ENCODE assay signal across 23 cellular contexts in genomic region chr16:89018605-89019158, GRCh38. TPM values are rescaled to one million over a fixed set of nuclear protein-coding genes. Genes with fewer than 3 reads are reported as not detected.
DNase-seq lines count a peak whose midpoint lies in the region; ATAC-seq, FAIRE-seq and TF ChIP-seq lines count a peak whose summit lies in the region.
"Had no signal": no experiment of that assay in that cellular context is flagged by ENCODE, and none has a peak within 500 bp of the region (broad histone marks: within the 10 kb centered on the region; RNA-seq: fewer than 3 reads in every experiment).

No MANE protein-coding gene starts in this region.

- in situ Hi-C loops in K562 (cut with MboI) = no loop called here

- H3K27ac Mint-ChIP-seq in HFFc6 = no peak overlapping the region
- no peak overlapping the region for H3K27ac Mint-ChIP-seq in CD4-positive, alpha-beta T cell
- H3K27ac Mint-ChIP-seq: effector memory CD8-positive, alpha-beta T cell; stimulated activated naive CD8-positive, alpha-beta T cell treated with anti-CD3 and anti-CD28 coated beads, Interleukin-15, amount 100 ng/mL, for 72 hours had no signal

- no peaks in the 10 kb centered on the region for H3K36me3 Mint-ChIP-seq in HFFc6 (ENCODE audit: low read depth)
- H3K36me3 Mint-ChIP-seq in CD4-positive, alpha-beta T cell (ENCODE audit: low read depth) = no peaks in the 10 kb centered on the region

- no peak for FAIRE-seq in K562 (lab: Jason Lieb, UNC)
- FAIRE-seq: pancreas had no signal

- TF ChIP-seq CTCF in HFFc6 (IDR thresholded peaks at IDR 0.05) (no peak), K562 (IDR thresholded peaks at IDR 0.05 in 2 of 3, conservative IDR thresholded peaks at IDR 0.05 in 1 of 3; ENCODE audit: insufficient read depth in 2 of 3, low read depth in 1 of 3, low read length in 3 of 3) (no peak)
- no peak for TF ChIP-seq CTCF in CD4-positive, alpha-beta T cell (IDR thresholded peaks at IDR 0.05)

- TF ChIP-seq POLR2A in K562 (conservative IDR thresholded peaks at IDR 0.05) = no peak

- H4K20me1 ChIP-seq in K562 (replicated peaks; ENCODE audit: control insufficient read depth, insufficient read depth, low read length) = no peaks in the 10 kb centered on the region; the same call in 1 of the 2 replicates

- peak overlapping the region; percentile 58; the same call in 1 of the 2 replicates for H3K4me3 Mint-ChIP-seq in HFFc6
- no peak overlapping the region for H3K4me3 Mint-ChIP-seq in CD4-positive, alpha-beta T cell
- H3K4me3 Mint-ChIP-seq: activated T-cell treated with anti-CD3 and anti-CD28 coated beads, Interleukin-2, amount 50 U/mL, for 4 hours; effector memory CD8-positive, alpha-beta T cell; stimulated activated naive CD8-positive, alpha-beta T cell treated with anti-CD3 and anti-CD28 coated beads, Interleukin-15, amount 100 ng/mL, for 72 hours had no signal

- no peaks in the 10 kb centered on the region; the same call in none of the 2 replicates for H3K9me3 Mint-ChIP-seq in HFFc6
- H3K9me3 Mint-ChIP-seq in CD4-positive, alpha-beta T cell = no peaks in the 10 kb centered on the region
- H3K9me3 Mint-ChIP-seq: activated T-cell treated with anti-CD3 and anti-CD28 coated beads, Interleukin-2, amount 50 U/mL, for 4 hours; effector memory CD8-positive, alpha-beta T cell; stimulated activated naive CD8-positive, alpha-beta T cell treated with anti-CD3 and anti-CD28 coated beads, Interleukin-15, amount 100 ng/mL, for 72 hours had no signal

- no peaks in the 10 kb centered on the region for H3K4me1 Mint-ChIP-seq in HFFc6 (ENCODE audit: low read depth)
- no peaks in the 10 kb centered on the region for H3K4me1 Mint-ChIP-seq in CD4-positive, alpha-beta T cell (ENCODE audit: low read depth)

- H3K4me3 ChIP-seq in K562 = no peak overlapping the region
- H3K4me3 ChIP-seq: ascending aorta; BLaER1 treated with 17β-estradiol and CSF1 and Interleukin-3, amounts not matched to agents 10 nM and 100 nM; pancreas; transverse colon had no signal

- no TSS peak for BruUV-seq in K562 (replicated peaks; lab: Mats Ljungman, UMichigan)

- no peak for TF ChIP-seq RAD21 in K562 (CRISPR knock-in tag; conservative IDR thresholded peaks at IDR 0.05 in 1 of 2, IDR thresholded peaks at IDR 0.05 in 1 of 2)

- intact Hi-C loops in K562 (cut with micrococcal nuclease) = no loop called here
- intact Hi-C loops in posterior vena cava (cut with DNase I) = no loop called here
- intact Hi-C loops in CD4-positive, alpha-beta T cell (cut with DNase I, micrococcal nuclease) = no loop called here

- peak; percentile 8 for ATAC-seq in K562
- ATAC-seq in CD4-positive, alpha-beta T cell (ENCODE audit: poor library complexity) = no peak
- ATAC-seq: activated CD4-positive, CD25-positive, alpha-beta regulatory T cell treated with anti-CD3 and anti-CD28 coated beads, Interleukin-2, amount 50 U/mL, for 24 hours; activated T-cell treated with anti-CD3 and anti-CD28 coated beads, Interleukin-2, amount 50 U/mL, for 4 hours; effector memory CD8-positive, alpha-beta T cell; pancreas; stimulated activated naive CD8-positive, alpha-beta T cell treated with anti-CD3 and anti-CD28 coated beads, Interleukin-15, amount 100 ng/mL, for 72 hours had no signal

- peak overlapping the region in 1 of 2 experiments; percentile 67; a peak in 1 of 4 replicates for H3K9ac ChIP-seq in K562 (ENCODE audit: insufficient read depth in 1 of 2, low read depth in 2 of 2, low read length in 2 of 2)
- H3K9ac ChIP-seq: BLaER1 treated with 17β-estradiol and CSF1 and Interleukin-3, amounts not matched to agents 10 nM and 100 nM had no signal

- POLR2A ChIA-PET in K562 (lab: Yijun Ruan, JAX) = interaction anchor here (0.6 kb wide), 1 partner anchor 77 kb away, joined by 3 read pairs; no protein-coding TSS in a partner anchor
- POLR2A ChIA-PET in CD4-positive, alpha-beta T cell (lab: Charles Lee) = no interaction called here

- H3K27me3 Mint-ChIP-seq in HFFc6 (ENCODE audit: insufficient read depth) = peaks cover 28% of the 10 kb centered on the region
- H3K27me3 Mint-ChIP-seq in CD4-positive, alpha-beta T cell = peaks cover under 1% of the 10 kb centered on the region

- H3K4me1 ChIP-seq in K562 (replicated peaks in 1 of 2; ENCODE audit: control insufficient read depth in 2 of 2, insufficient read depth in 2 of 2, low read length in 2 of 2) = peaks cover 14 to 69% of the 10 kb centered on the region in 2 experiments
- H3K4me1 ChIP-seq: ascending aorta, pancreas, transverse colon had no signal

- H3K27me3 ChIP-seq in K562 (ENCODE audit: control insufficient read depth in 2 of 2, insufficient read depth in 2 of 2, low read length in 2 of 2) = peaks cover 0 to 5% of the 10 kb centered on the region in 2 experiments; a peak in 3 of 5 replicates
- peaks cover 8% of the 10 kb centered on the region for H3K27me3 ChIP-seq in CD4-positive, alpha-beta T cell (ENCODE audit: control insufficient read depth, insufficient read depth, low read length)
- H3K27me3 ChIP-seq: ascending aorta, pancreas had no signal

- H3K4me2 ChIP-seq in K562 (ENCODE audit: insufficient read depth, low read length) = peak overlapping the region; percentile 23
- H3K4me2 ChIP-seq: BLaER1 treated with 17β-estradiol and CSF1 and Interleukin-3, amounts not matched to agents 10 nM and 100 nM had no signal

- H3K27ac ChIP-seq in K562 (ENCODE audit: extremely low read depth, low read depth, low read length) = no peak overlapping the region
- no peak overlapping the region for H3K27ac ChIP-seq in CD4-positive, alpha-beta T cell (ENCODE audit: low read depth, low read length)
- H3K27ac ChIP-seq: 22Rv1; ascending aorta; BLaER1 treated with 17β-estradiol and CSF1 and Interleukin-3, amounts not matched to agents 10 nM and 100 nM; pancreas; transverse colon had no signal

- WGBS in K562 (ENCODE audit: insufficient coverage, low coverage, missing lambda C conversion rate) = 64% methylated on average over 12 of the region's 13 CpGs

- peak; percentile 60 for DNase-seq in DMS 273 (lab: John Stamatoyannopoulos, UW; ENCODE audit: unreplicated experiment)
- DNase-seq in DMS 273 treated with DMSO at 0.1 percent for 48 hours (lab: John Stamatoyannopoulos, UW) = no peak
- no peak for DNase-seq in HFFc6
- DNase-seq in K562 (ENCODE audit: extremely low read depth in 1 of 4, low spot score in 3 of 4) = no peak
- DNase-seq in posterior vena cava (ENCODE audit: low spot score) = peak; percentile 71
- DNase-seq in CD4-positive, alpha-beta T cell = no peak
- DNase-seq in dermis blood vessel endothelial cell = no peak
- DNase-seq in T-helper 1 cell = no peak
- DNase-seq: activated naive CD4-positive, alpha-beta T cell treated with anti-CD3 and anti-CD28 coated beads, Interleukin-2, amount 50 U/mL, for 16 hours; activated T-cell treated with anti-CD3 and anti-CD28 coated beads, Interleukin-2, amount 50 U/mL, for 4 hours; effector memory CD8-positive, alpha-beta T cell; Karpas-422; NCI-H1105; NCI-H526; OCI-M1; stimulated activated CD4-positive, alpha-beta T cell treated with anti-CD3 and anti-CD28 coated beads, Interleukin-2, amount 100 ng/mL, for 48 hours; stimulated activated naive CD8-positive, alpha-beta T cell treated with anti-CD3 and anti-CD28 coated beads, Interleukin-15, amount 100 ng/mL, for 72 hours; transverse colon had no signal

- H3K79me2 ChIP-seq in K562 (ENCODE audit: control insufficient read depth, insufficient read depth, low read length) = 0 out of 3 replicates have a peak, but pooled peaks cover 5% of the 10 kb centered on the region

- peaks cover 8% of the 10 kb centered on the region for H3K9me3 ChIP-seq in K562 (replicated peaks; ENCODE audit: control insufficient read depth, insufficient read depth, low read depth, low read length)
- no peaks in the 10 kb centered on the region for H3K9me3 ChIP-seq in CD4-positive, alpha-beta T cell (ENCODE audit: control insufficient read depth, low read length)
- H3K9me3 ChIP-seq: ascending aorta, pancreas, transverse colon had no signal

- CTCF ChIA-PET in K562 (lab: Yijun Ruan, JAX; ENCODE audit: low intra/inter-chr PET ratio) = no interaction called here
- CTCF ChIA-PET in CD4-positive, alpha-beta T cell (lab: Charles Lee) = no interaction called here

- TF ChIP-seq EP300 in K562 (IDR thresholded peaks at IDR 0.05; ENCODE audit: low read length) = no peak

- H3K9me1 ChIP-seq in K562 (ENCODE audit: control insufficient read depth, insufficient read depth, low read length) = no peaks in the 10 kb centered on the region

- no peak overlapping the region for H2AFZ ChIP-seq in K562 (ENCODE audit: low read depth, low read length)

- no peaks in the 10 kb centered on the region for H3K36me3 ChIP-seq in K562 (ENCODE audit: control insufficient read depth, insufficient read depth, low read length)
- H3K36me3 ChIP-seq: ascending aorta; BLaER1 treated with 17β-estradiol and CSF1 and Interleukin-3, amounts not matched to agents 10 nM and 100 nM; pancreas; transverse colon had no signal

RNA-seq across cellular contexts. Expression of gene CBFA2T3, which starts 41.7 kb away (rescaled TPM):
- not detected for total RNA-seq in HFFc6 (2021; fragmentation: NEBNext Ultra II Directional; extraction: Animal tissue kit (Norgen Biotek cat#: 25700))
- 73.4 and 198 TPM in 2 replicates for total RNA-seq in K562 (2011; cell fraction: chromatin; rRNA removed; ENCODE audit: low replicate concordance)
- total RNA-seq in K562 (2011; cell fraction: nucleolus; rRNA removed) = 67.4 and 69.3 TPM in 2 replicates
- 45.3 and 67.3 TPM in 2 replicates for total RNA-seq in K562 (2011; cell fraction: nucleoplasm; rRNA removed)
- total RNA-seq in K562 (2014; rRNA removed) (13.5 and 20.8 TPM in 2 replicates), K562 (2014; rRNA removed; fragmentation: Illumina TruSeq; extraction: Trizol) (3.9 and 5.9 TPM in 2 replicates), K562 (2015; rRNA removed; fragmentation: Illumina TruSeq; extraction: Trizol) (6.7 and 7.8 TPM in 2 replicates), K562 (2021) (114 and 145 TPM in 2 replicates), posterior vena cava (1 to 10 TPM; 4.7 to 5.1 TPM), dermis blood vessel endothelial cell (0.14 TPM in 1 of 2 replicates, not detected in the other)
- polyA plus RNA-seq in K562 (2011; rRNA removed) (6.4 and 11.3 TPM in 2 replicates), K562 (2014; fragmentation: Illumina TruSeq; extraction: Trizol) (24.2 and 46.3 TPM in 2 replicates), K562 (2014; fragmentation: Nextera tagmentation; extraction: Ambion mirVana) (1 to 10 TPM; 2.3 to 2.7 TPM), K562 (2014; rRNA removed) (34.3 and 35.3 TPM in 2 replicates)
- polyA plus RNA-seq in K562 (2011; cell fraction: cytosol; rRNA removed) = 5.6 and 15.0 TPM in 2 replicates
- polyA plus RNA-seq in K562 (2011; cell fraction: nucleus; rRNA removed) = 67.2 and 126 TPM in 2 replicates
- polyA plus RNA-seq in K562 (2012) = 55.0 and 86.5 TPM in 2 replicates
- polyA minus RNA-seq in K562 (2011; rRNA and poly(A)+ RNA removed) = 9.5 and 9.7 TPM in 2 replicates
- polyA minus RNA-seq in K562 (2011; cell fraction: cytosol; rRNA and poly(A)+ RNA removed) = 32.1 and 46.1 TPM in 2 replicates
- polyA minus RNA-seq in K562 (2011; cell fraction: nucleus; rRNA and poly(A)+ RNA removed) = 21.1 and 34.5 TPM in 2 replicates
- 1 to 10 TPM in 1 of 2 experiments, under 1 TPM in 1; 0.80 to 1.6 TPM for total RNA-seq in CD4-positive, alpha-beta T cell

Comparison
In these comparisons a context has a peak if more than half of its experiments do, and no peak if none do; other contexts are left out.
1. DNase-seq: peak in DMS 273 (single experiment) and posterior vena cava (single experiment); none in DMS 273 treated with DMSO at 0.1 percent for 48 hours (single experiment), HFFc6 (single experiment), K562 (0 of 4), CD4-positive, alpha-beta T cell (0 of 10), dermis blood vessel endothelial cell (single experiment) and T-helper 1 cell (0 of 5).